ENCODE assay signal across 1 cellular context in the genomic region with DNA sequence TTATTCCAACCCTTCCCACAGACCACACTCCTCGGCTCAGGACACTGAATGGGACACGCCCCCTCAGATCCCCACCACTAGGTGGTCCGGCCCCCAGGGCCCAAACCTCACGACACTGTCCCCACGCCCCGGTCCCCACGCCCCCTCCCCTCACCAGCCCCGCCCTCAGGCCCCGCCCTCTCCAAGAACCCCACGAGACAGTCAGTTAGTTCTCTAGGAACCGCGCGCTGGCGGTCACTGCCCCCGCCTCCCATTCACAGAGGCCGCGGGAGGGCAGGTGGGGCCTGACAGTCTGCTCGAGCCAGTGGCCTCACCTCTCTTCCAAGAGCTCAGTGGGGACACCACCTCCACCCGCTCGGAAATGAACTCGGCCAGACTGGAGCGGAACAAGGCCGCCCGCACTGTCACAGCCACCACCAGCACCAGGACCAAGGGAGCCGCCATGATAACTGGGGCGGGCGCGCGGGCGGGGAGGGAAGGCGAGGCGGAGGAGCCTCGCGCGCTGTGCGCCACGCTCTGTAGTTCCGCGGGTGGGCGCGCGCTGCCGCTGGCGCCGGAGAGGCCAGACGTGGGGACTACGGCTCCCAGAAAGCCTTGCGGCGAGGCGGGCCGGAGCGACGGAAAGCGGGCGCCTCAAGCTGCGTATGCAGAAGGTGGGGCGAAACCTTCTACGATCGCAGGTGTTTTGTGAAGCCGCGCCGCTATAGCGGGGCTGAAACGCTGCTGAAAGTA.
TF ChIP-seq lines count a peak whose summit lies in the region.

TSS of gene PIGU (minus strand) at position 451 of the 732 bp plus-strand sequence. CDS start at position 444, 7 bp downstream.

TF ChIP-seq in HEK293, 187 proteins besides CTCF, POLR2A, EP300 and RAD21 (continued from another document):
- TF ChIP-seq ZBTB10 (tag by site-specific recombination; IDR thresholded peaks at IDR 0.05), result peak; percentile 79
- no peak for TF ChIP-seq ZNF777 (tag by site-specific recombination; IDR thresholded peaks at IDR 0.05; ENCODE audit: borderline replicate concordance)
- TF ChIP-seq ZNF501 (tag by site-specific recombination; IDR thresholded peaks at IDR 0.05), result peak; percentile 42; the same call in 1 of the 2 replicates
- peak; percentile 93 for TF ChIP-seq YY1 (tag by site-specific recombination; IDR thresholded peaks at IDR 0.05)
- peak; percentile 98 for TF ChIP-seq ZNF76 (tag by site-specific recombination; IDR thresholded peaks at IDR 0.05; ENCODE audit: borderline replicate concordance, low read depth)
- TF ChIP-seq ZXDB (tag by site-specific recombination; IDR thresholded peaks at IDR 0.05), result peak; percentile 79
TF ChIP-seq in HEK293: peak in this region for 43.
